In the genomic region with DNA sequence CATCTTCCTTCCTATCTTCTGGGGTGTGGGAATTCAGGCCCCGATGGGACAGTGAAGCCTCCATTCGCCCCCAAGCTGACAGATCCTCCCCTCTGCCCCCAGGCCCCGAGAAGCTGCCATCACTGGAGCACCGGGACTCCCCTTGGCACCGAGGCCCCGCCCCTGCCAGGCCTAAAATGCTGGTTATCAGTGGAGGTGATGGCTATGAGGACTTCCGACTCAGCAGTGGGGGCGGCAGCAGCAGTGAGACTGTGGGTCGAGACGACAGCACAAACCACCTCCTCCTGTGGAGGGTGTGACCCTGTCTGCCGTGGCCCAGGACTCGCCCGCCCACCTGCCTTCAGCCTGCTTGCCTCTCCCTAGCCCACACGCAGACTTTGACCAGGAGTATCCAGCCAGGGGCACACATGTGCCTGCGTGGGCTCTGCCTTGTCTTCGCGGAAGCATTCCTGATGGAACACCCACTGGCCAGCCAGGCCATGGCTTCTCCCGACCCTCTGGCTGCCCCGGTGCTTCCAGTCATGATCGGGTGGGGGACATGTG, we compare ENCODE assay signal across 17 cellular contexts. TPM values are rescaled to one million over a fixed set of nuclear protein-coding genes. Genes with fewer than 3 reads are reported as not detected.
DNase-seq lines count a peak whose midpoint lies in the region; ATAC-seq and TF ChIP-seq lines count a peak whose summit lies in the region.
"Had no signal": no experiment of that assay in that cellular context is flagged by ENCODE, and none has a peak within 500 bp of the region (broad histone marks: within the 10 kb centered on the region; RNA-seq: fewer than 3 reads in every experiment).

No MANE protein-coding gene starts in this region.

- intact Hi-C loops in activated CD4-positive, alpha-beta T cell treated with anti-CD3 and anti-CD28 coated beads for 36 hours (cut with DNase I, micrococcal nuclease): no loop called here
- intact Hi-C loops in CD4-positive, alpha-beta T cell (cut with DNase I, micrococcal nuclease): no loop called here
- intact Hi-C loops in activated CD8-positive, alpha-beta T cell treated with anti-CD3 and anti-CD28 coated beads for 36 hours (cut with micrococcal nuclease): no loop called here
- intact Hi-C loops in breast epithelium (cut with DNase I; ENCODE audit: low total_unique reads): no loop called here

- peak; percentile 47 for DNase-seq in activated CD4-positive, alpha-beta T cell treated with anti-CD3 and anti-CD28 coated beads for 36 hours
- DNase-seq in activated CD4-positive, alpha-beta T cell treated with anti-CD3 and anti-CD28 coated beads, Interleukin-2, amount 50 U/mL, for 1 hour: no peak
- DNase-seq in CD4-positive, alpha-beta T cell: no peak
- DNase-seq in activated CD8-positive, alpha-beta T cell treated with anti-CD3 and anti-CD28 coated beads for 36 hours: peak; percentile 63
- DNase-seq in memory B cell (ENCODE audit: low spot score in 2 of 2): no peak
- no peak for DNase-seq in NCI-H82 treated with DMSO at 0.1 percent for 48 hours (lab: John Stamatoyannopoulos, UW; ENCODE audit: unreplicated experiment)
- DNase-seq in NCI-H748 treated with DMSO at 0.1 percent for 48 hours (lab: John Stamatoyannopoulos, UW): no peak
- no peak for DNase-seq in breast epithelium (ENCODE audit: low spot score in 2 of 2)
- DNase-seq: activated gamma-delta T cell treated with Interleukin-2 at 50 U/mL for 16 hours, body of pancreas, C1 segment of cervical spinal cord, DMS53, erythroblast, Kasumi-1, NCI-H1105 had no signal

- POLR2A ChIA-PET in activated CD4-positive, alpha-beta T cell treated with anti-CD3 and anti-CD28 coated beads for 36 hours (lab: Charles Lee): interaction anchor here (0.6 kb wide), 1 partner anchor 198 kb away, joined by 3 read pairs; no protein-coding TSS in a partner anchor
- POLR2A ChIA-PET in CD4-positive, alpha-beta T cell (lab: Charles Lee): interaction anchor here (1.1 to 2.2 kb wide), 2 partner anchors 16 to 26 kb away, joined by 3 to 8 read pairs; no protein-coding TSS in a partner anchor
- POLR2A ChIA-PET in activated CD8-positive, alpha-beta T cell treated with anti-CD3 and anti-CD28 coated beads for 36 hours (lab: Charles Lee): interaction anchor here (1.1 kb wide), 1 partner anchor 38 kb away, joined by 3 read pairs; no protein-coding TSS in a partner anchor

- no peak overlapping the region for H3K27ac ChIP-seq in CD4-positive, alpha-beta T cell (ENCODE audit: low read depth, low read length)
- peak overlapping the region in 1 of 2 donors; percentile 55 for H3K27ac ChIP-seq in breast epithelium
- H3K27ac ChIP-seq: 22Rv1, body of pancreas had no signal

- no peak overlapping the region for H3K4me3 Mint-ChIP-seq in activated CD4-positive, alpha-beta T cell treated with anti-CD3 and anti-CD28 coated beads for 36 hours
- no peak overlapping the region for H3K4me3 Mint-ChIP-seq in CD4-positive, alpha-beta T cell
- no peak overlapping the region for H3K4me3 Mint-ChIP-seq in activated CD8-positive, alpha-beta T cell treated with anti-CD3 and anti-CD28 coated beads for 36 hours
- H3K4me3 Mint-ChIP-seq in memory B cell: peak overlapping the region; percentile 29
- H3K4me3 Mint-ChIP-seq: type B pancreatic cell had no signal

- no peak overlapping the region for H3K4me3 ChIP-seq in breast epithelium
- H3K4me3 ChIP-seq: body of pancreas had no signal

- TF ChIP-seq CTCF in CD4-positive, alpha-beta T cell (IDR thresholded peaks at IDR 0.05): no peak
- TF ChIP-seq CTCF in activated CD8-positive, alpha-beta T cell treated with anti-CD3 and anti-CD28 coated beads for 36 hours (IDR thresholded peaks at IDR 0.05): no peak
- TF ChIP-seq CTCF in breast epithelium (IDR thresholded peaks at IDR 0.05): no peak

- H3K27ac Mint-ChIP-seq in activated CD4-positive, alpha-beta T cell treated with anti-CD3 and anti-CD28 coated beads for 36 hours: peak overlapping the region; percentile 65
- H3K27ac Mint-ChIP-seq in CD4-positive, alpha-beta T cell: peak overlapping the region; percentile 88
- H3K27ac Mint-ChIP-seq in activated CD8-positive, alpha-beta T cell treated with anti-CD3 and anti-CD28 coated beads for 36 hours: peak overlapping the region; percentile 89
- H3K27ac Mint-ChIP-seq in memory B cell: peak overlapping the region; percentile 17
- H3K27ac Mint-ChIP-seq: type B pancreatic cell had no signal

- no peak for TF ChIP-seq POLR2A in breast epithelium (IDR thresholded peaks at IDR 0.05)

- no peaks in the 10 kb centered on the region for H3K4me1 ChIP-seq in breast epithelium
- H3K4me1 ChIP-seq: body of pancreas had no signal

- no peaks in the 10 kb centered on the region for H3K27me3 ChIP-seq in CD4-positive, alpha-beta T cell (ENCODE audit: control insufficient read depth, insufficient read depth, low read length)
- no peaks in the 10 kb centered on the region for H3K27me3 ChIP-seq in breast epithelium
- H3K27me3 ChIP-seq: body of pancreas had no signal

- peaks cover 25% of the 10 kb centered on the region for H3K4me1 Mint-ChIP-seq in activated CD4-positive, alpha-beta T cell treated with anti-CD3 and anti-CD28 coated beads for 36 hours
- H3K4me1 Mint-ChIP-seq in CD4-positive, alpha-beta T cell (ENCODE audit: low read depth): peaks cover 26% of the 10 kb centered on the region
- peaks cover 33% of the 10 kb centered on the region for H3K4me1 Mint-ChIP-seq in activated CD8-positive, alpha-beta T cell treated with anti-CD3 and anti-CD28 coated beads for 36 hours (ENCODE audit: low read depth)
- H3K4me1 Mint-ChIP-seq in memory B cell: peaks cover 47% of the 10 kb centered on the region

- H3K27me3 Mint-ChIP-seq in activated CD4-positive, alpha-beta T cell treated with anti-CD3 and anti-CD28 coated beads for 36 hours: no peaks in the 10 kb centered on the region
- H3K27me3 Mint-ChIP-seq in CD4-positive, alpha-beta T cell: no peaks in the 10 kb centered on the region
- no peaks in the 10 kb centered on the region for H3K27me3 Mint-ChIP-seq in activated CD8-positive, alpha-beta T cell treated with anti-CD3 and anti-CD28 coated beads for 36 hours
- no peaks in the 10 kb centered on the region for H3K27me3 Mint-ChIP-seq in memory B cell
- H3K27me3 Mint-ChIP-seq: type B pancreatic cell had no signal

- H3K9me3 Mint-ChIP-seq in activated CD4-positive, alpha-beta T cell treated with anti-CD3 and anti-CD28 coated beads for 36 hours (ENCODE audit: low read depth): peaks cover 2% of the 10 kb centered on the region
- no peaks in the 10 kb centered on the region for H3K9me3 Mint-ChIP-seq in CD4-positive, alpha-beta T cell
- H3K9me3 Mint-ChIP-seq in activated CD8-positive, alpha-beta T cell treated with anti-CD3 and anti-CD28 coated beads for 36 hours: peaks cover 3% of the 10 kb centered on the region
- no peaks in the 10 kb centered on the region for H3K9me3 Mint-ChIP-seq in memory B cell
- H3K9me3 Mint-ChIP-seq: type B pancreatic cell had no signal

- H3K9me3 ChIP-seq in CD4-positive, alpha-beta T cell (ENCODE audit: control insufficient read depth, low read length): no peaks in the 10 kb centered on the region
- no peaks in the 10 kb centered on the region for H3K9me3 ChIP-seq in breast epithelium
- H3K9me3 ChIP-seq: body of pancreas had no signal

- peaks cover 6% of the 10 kb centered on the region for H3K36me3 ChIP-seq in breast epithelium

- peak; percentile 45 for ATAC-seq in activated CD4-positive, alpha-beta T cell treated with anti-CD3 and anti-CD28 coated beads for 36 hours
- ATAC-seq in CD4-positive, alpha-beta T cell (ENCODE audit: poor library complexity): no peak
- ATAC-seq in activated CD8-positive, alpha-beta T cell treated with anti-CD3 and anti-CD28 coated beads for 36 hours: peak; percentile 63
- ATAC-seq in memory B cell (ENCODE audit: low read depth): peak; percentile 28
- ATAC-seq: body of pancreas had no signal

- H3K36me3 Mint-ChIP-seq in activated CD4-positive, alpha-beta T cell treated with anti-CD3 and anti-CD28 coated beads for 36 hours (ENCODE audit: low read depth): no peaks in the 10 kb centered on the region
- H3K36me3 Mint-ChIP-seq in CD4-positive, alpha-beta T cell (ENCODE audit: low read depth): no peaks in the 10 kb centered on the region
- peaks cover 2% of the 10 kb centered on the region for H3K36me3 Mint-ChIP-seq in activated CD8-positive, alpha-beta T cell treated with anti-CD3 and anti-CD28 coated beads for 36 hours (ENCODE audit: low read depth)
- H3K36me3 Mint-ChIP-seq in memory B cell: no peaks in the 10 kb centered on the region

- CTCF ChIA-PET in activated CD4-positive, alpha-beta T cell treated with anti-CD3 and anti-CD28 coated beads for 36 hours (lab: Charles Lee): interaction anchor here (0.6 to 1.8 kb wide), 3 partner anchors 8 to 20 kb away, joined by 4 to 15 read pairs (median 4); no protein-coding TSS in a partner anchor
- CTCF ChIA-PET in CD4-positive, alpha-beta T cell (lab: Charles Lee): interaction anchor here (1.3 to 3.2 kb wide), 2 partner anchors 17 to 26 kb away, joined by 3 to 15 read pairs; no protein-coding TSS in a partner anchor
- CTCF ChIA-PET in activated CD8-positive, alpha-beta T cell treated with anti-CD3 and anti-CD28 coated beads for 36 hours (lab: Charles Lee): interaction anchor here (0.9 to 1.4 kb wide), 3 partner anchors 8 to 16 kb away, joined by 3 to 9 read pairs (median 3); no protein-coding TSS in a partner anchor

RNA-seq across cellular contexts. Expression of gene RELT, which starts 8.6 kb away (rescaled TPM):
- 10 to 100 TPM; 18.5 to 21.3 TPM for total RNA-seq in activated CD4-positive, alpha-beta T cell treated with anti-CD3 and anti-CD28 coated beads for 36 hours
- total RNA-seq in CD4-positive, alpha-beta T cell: 100 to 1,000 TPM; 107 to 114 TPM
- total RNA-seq in activated CD8-positive, alpha-beta T cell treated with anti-CD3 and anti-CD28 coated beads for 36 hours: 10 to 100 TPM; 26.6 to 29.6 TPM
- total RNA-seq in breast epithelium: 1 to 10 TPM; 2.2 to 3.7 (median 2.3) TPM

RNA-seq across cellular contexts. Expression of gene ARHGEF17, which starts 59.5 kb away (rescaled TPM):
- under 1 TPM in 1 of 2 experiments, not detected in 1; 0.05 TPM for total RNA-seq in activated CD4-positive, alpha-beta T cell treated with anti-CD3 and anti-CD28 coated beads for 36 hours
- total RNA-seq in CD4-positive, alpha-beta T cell: not detected
- total RNA-seq in activated CD8-positive, alpha-beta T cell treated with anti-CD3 and anti-CD28 coated beads for 36 hours: under 1 TPM; 0.07 to 0.41 TPM
- 10 to 100 TPM; 28.8 to 54.7 (median 38.2) TPM for total RNA-seq in breast epithelium

Comparison
In these comparisons a context has a peak if more than half of its experiments do, and no peak if none do; other contexts are left out.
1. DNase-seq: peak in activated CD4-positive, alpha-beta T cell treated with anti-CD3 and anti-CD28 coated beads for 36 hours (single experiment) and activated CD8-positive, alpha-beta T cell treated with anti-CD3 and anti-CD28 coated beads for 36 hours (single experiment); none in activated CD4-positive, alpha-beta T cell treated with anti-CD3 and anti-CD28 coated beads, Interleukin-2, amount 50 U/mL, for 1 hour (single experiment), CD4-positive, alpha-beta T cell (0 of 10), memory B cell (0 of 2), NCI-H82 treated with DMSO at 0.1 percent for 48 hours (single experiment), NCI-H748 treated with DMSO at 0.1 percent for 48 hours (single experiment) and breast epithelium (0 of 2).
2. H3K27ac Mint-ChIP-seq: peak in every context shown above with its lines; median percentile 89 in activated CD8-positive, alpha-beta T cell treated with anti-CD3 and anti-CD28 coated beads for 36 hours; 88 in CD4-positive, alpha-beta T cell; 65 in activated CD4-positive, alpha-beta T cell treated with anti-CD3 and anti-CD28 coated beads for 36 hours; 17 in memory B cell.
3. RNA of gene RELT, which starts 8.6 kb away (total RNA-seq): 107 to 114 TPM in CD4-positive, alpha-beta T cell, 26.6 to 29.6 TPM in activated CD8-positive, alpha-beta T cell treated with anti-CD3 and anti-CD28 coated beads for 36 hours and 18.5 to 21.3 TPM in activated CD4-positive, alpha-beta T cell treated with anti-CD3 and anti-CD28 coated beads for 36 hours; 2.2 to 3.7 TPM in breast epithelium; every median in the first group is over 4 times any median in the second.
4. RNA of gene ARHGEF17, which starts 59.5 kb away (total RNA-seq): 28.8 to 54.7 TPM in breast epithelium; 0.07 to 0.41 TPM in activated CD8-positive, alpha-beta T cell treated with anti-CD3 and anti-CD28 coated beads for 36 hours, not detected in CD4-positive, alpha-beta T cell and 0.05 TPM in activated CD4-positive, alpha-beta T cell treated with anti-CD3 and anti-CD28 coated beads for 36 hours; every median in the first group is over 10 times any median in the second.